ENCODE assay signal across 12 cellular contexts in genomic region chr4:4865705-4866123, GRCh38. TPM values are rescaled to one million over a fixed set of nuclear protein-coding genes. Genes with fewer than 3 reads are reported as not detected.
DNase-seq lines count a peak whose midpoint lies in the region; ATAC-seq and TF ChIP-seq lines count a peak whose summit lies in the region.
"Had no signal": no experiment of that assay in that cellular context is flagged by ENCODE, and none has a peak within 500 bp of the region (broad histone marks: within the 10 kb centered on the region; RNA-seq: fewer than 3 reads in every experiment).

No MANE protein-coding gene starts in this region.

- peaks cover 23% of the 10 kb centered on the region for H3K36me3 Mint-ChIP-seq in mesothelial cell of epicardium

- H3K27me3 Mint-ChIP-seq in mesothelial cell of epicardium (ENCODE audit: low read depth), result peaks cover 68% of the 10 kb centered on the region

- H3K4me1 ChIP-seq in heart right ventricle, result peaks cover 2 to 72% (median 37%) of the 10 kb centered on the region in 9 donors
- peaks cover 19 to 43% (median 27%) of the 10 kb centered on the region in 4 donors for H3K4me1 ChIP-seq in upper lobe of left lung

- TF ChIP-seq CTCF in heart right ventricle (IDR thresholded peaks at IDR 0.05), result no peak
- no peak for TF ChIP-seq CTCF in mesothelial cell of epicardium (IDR thresholded peaks at IDR 0.05; ENCODE audit: unreplicated experiment)
- TF ChIP-seq CTCF in upper lobe of left lung (IDR thresholded peaks at IDR 0.05), result no peak

- H3K9me3 ChIP-seq in heart right ventricle (no peaks in the 10 kb centered on the region), upper lobe of left lung (no peaks in the 10 kb centered on the region)

- ATAC-seq in heart right ventricle (no peak), Right ventricle myocardium inferior (no peak), upper lobe of left lung (ENCODE audit: low FRiP score in 2 of 2) (no peak)
- ATAC-seq: esophagus mucosa, Panc1 had no signal

- DNase-seq in heart right ventricle (no peak), Right ventricle myocardium inferior (ENCODE audit: missing footprints) (no peak), cerebellar cortex (ENCODE audit: low spot score) (peak; percentile 39), mesothelial cell of epicardium (ENCODE audit: low spot score in 2 of 2, unreplicated experiment in 2 of 2) (no peak), upper lobe of left lung (no peak), SKM-1 (lab: John Stamatoyannopoulos, UW; ENCODE audit: unreplicated experiment) (no peak), NCI-H2029 treated with DMSO at 0.1 percent for 48 hours (lab: John Stamatoyannopoulos, UW) (no peak)
- no peak for DNase-seq in stimulated activated CD4-positive, alpha-beta T cell treated with anti-CD3 and anti-CD28 coated beads, Interleukin-15, amount 100 ng/mL, for 24 hours
- DNase-seq: COR-L47, Kasumi-1 had no signal

- 3 to 6% methylated on average over 36 of the region's 36 CpGs for WGBS in heart right ventricle, 2 donors
- 4 to 6% methylated on average over 21 to 36 of the region's 36 CpGs for WGBS in upper lobe of left lung, 2 donors

- no peaks in the 10 kb centered on the region for H3K9me3 Mint-ChIP-seq in mesothelial cell of epicardium

- H3K27me3 ChIP-seq in heart right ventricle (peaks cover 71 to 100% (median 100%) of the 10 kb centered on the region in 7 donors), upper lobe of left lung (peaks cover 0 to 90% (median 56%) of the 10 kb centered on the region in 4 donors)

- intact Hi-C loops in heart right ventricle (cut with DNase I) (loop anchor here in 3 of 10 donors (5.0 to 10.0 kb wide), 3 partner anchors 323 to 381 kb away; partner anchors contain the start of gene STX18 (in 1 of the 3)), Right ventricle myocardium inferior (cut with DNase I) (no loop called here)

- H3K27ac ChIP-seq in heart right ventricle (no peak overlapping the region), upper lobe of left lung (no peak overlapping the region)

- peak overlapping the region; percentile 72 for H3K4me3 Mint-ChIP-seq in mesothelial cell of epicardium

- peak overlapping the region; percentile 89 for H3K27ac Mint-ChIP-seq in mesothelial cell of epicardium

- peaks cover 60% of the 10 kb centered on the region for H3K4me1 Mint-ChIP-seq in mesothelial cell of epicardium

- peaks cover 0 to 25% (median 5%) of the 10 kb centered on the region in 9 donors for H3K36me3 ChIP-seq in heart right ventricle
- H3K36me3 ChIP-seq in upper lobe of left lung, result peaks cover 0 to 7% (median 0%) of the 10 kb centered on the region in 4 donors

- no peak for TF ChIP-seq EP300 in upper lobe of left lung (IDR thresholded peaks at IDR 0.05)

- peak overlapping the region in 9 of 10 donors; percentile 1 to 49 (median 37) for H3K4me3 ChIP-seq in heart right ventricle
- H3K4me3 ChIP-seq in upper lobe of left lung, result peak overlapping the region in 3 of 4 donors; percentile 4 to 32 (median 16)

- no peak for TF ChIP-seq POLR2A in upper lobe of left lung (IDR thresholded peaks at IDR 0.05)

RNA-seq across cellular contexts. Expression of gene MSX1, which starts 6.2 kb away (rescaled TPM):
- 1 to 10 TPM; 1.9 to 6.7 (median 4.0) TPM for total RNA-seq in heart right ventricle
- polyA plus RNA-seq in heart right ventricle, result 1 to 10 TPM; 4.0 to 4.8 TPM
- total RNA-seq in Right ventricle myocardium inferior, result 2.7 TPM
- total RNA-seq in mesothelial cell of epicardium, result 44.9 to 50.3 TPM (median 46.0 TPM) in 3 replicates
- 10 to 100 TPM in 1 of 6 donors, 1 to 10 TPM in 4, not detected in 1; 1.1 to 16.8 (median 1.8) TPM for total RNA-seq in upper lobe of left lung
